8 cellular contexts compared by ENCODE assay signal in genomic region chr13:98910501-98910951, GRCh38.
DNase-seq lines count a peak whose midpoint lies in the region; ATAC-seq, FAIRE-seq and TF ChIP-seq lines count a peak whose summit lies in the region.

No MANE protein-coding gene starts in this region.

- peak overlapping the region in 6 of 11 experiments; percentile 5 to 64 (median 41); a peak in 8 of 22 replicates for H3K9ac ChIP-seq in BLaER1 treated with 17β-estradiol and CSF1 and Interleukin-3, amounts not matched to agents 10 nM and 100 nM

- no peak for FAIRE-seq in HTR-8/SVneo (lab: Jason Lieb, UNC)

- peak overlapping the region; percentile 47 for H3K4me3 Mint-ChIP-seq in activated T-helper 2 cell treated with anti-CD3 and anti-CD28 coated beads, Interferon-gamma antibody, Interleukin-2, Interleukin-4, amounts not matched to agents 10 μg/mL and 5 μg/mL and 100 μg/mL, durations not matched to agents 14 hours and 24 hours and 36 hours (ENCODE audit: low read depth)
- H3K4me3 Mint-ChIP-seq in stimulated activated effector memory CD8-positive, alpha-beta T cell treated with anti-CD3 and anti-CD28 coated beads, Interleukin-12 subunit alpha, Interleukin-12 subunit beta, amount 100 ng/mL, for 72 hours, result peak overlapping the region; percentile 21

- no peaks in the 10 kb centered on the region; a peak in 1 of 22 replicates for H3K9me3 ChIP-seq in BLaER1 treated with 17β-estradiol and CSF1 and Interleukin-3, amounts not matched to agents 10 nM and 100 nM (replicated peaks in 1 of 11)
- no peaks in the 10 kb centered on the region for H3K9me3 ChIP-seq in heart right ventricle

- no peaks in the 10 kb centered on the region for H4K20me1 ChIP-seq in BLaER1 treated with 17β-estradiol and CSF1 and Interleukin-3, amounts not matched to agents 10 nM and 100 nM

- peaks cover 16 to 48% (median 27%) of the 10 kb centered on the region in 10 experiments for H3K4me1 ChIP-seq in BLaER1 treated with 17β-estradiol and CSF1 and Interleukin-3, amounts not matched to agents 10 nM and 100 nM
- peaks cover 4 to 65% (median 33%) of the 10 kb centered on the region in 9 donors for H3K4me1 ChIP-seq in heart right ventricle

- TF ChIP-seq CTCF in heart right ventricle (IDR thresholded peaks at IDR 0.05), result no peak

- no peaks in the 10 kb centered on the region for H3K27me3 Mint-ChIP-seq in activated T-helper 2 cell treated with anti-CD3 and anti-CD28 coated beads, Interferon-gamma antibody, Interleukin-2, Interleukin-4, amounts not matched to agents 10 μg/mL and 5 μg/mL and 100 μg/mL, durations not matched to agents 14 hours and 24 hours and 36 hours (ENCODE audit: low read depth)

- peak overlapping the region; percentile 97 for H3K27ac Mint-ChIP-seq in activated T-helper 2 cell treated with anti-CD3 and anti-CD28 coated beads, Interferon-gamma antibody, Interleukin-2, Interleukin-4, amounts not matched to agents 10 μg/mL and 5 μg/mL and 100 μg/mL, durations not matched to agents 14 hours and 24 hours and 36 hours
- H3K27ac Mint-ChIP-seq in stimulated activated effector memory CD8-positive, alpha-beta T cell treated with anti-CD3 and anti-CD28 coated beads, Interleukin-12 subunit alpha, Interleukin-12 subunit beta, amount 100 ng/mL, for 72 hours, result peak overlapping the region; percentile 87

- 29 to 54% methylated on average over 2 of the region's 2 CpGs for WGBS in heart right ventricle, 2 donors

- intact Hi-C loops in activated T-helper 2 cell treated with anti-CD3 and anti-CD28 coated beads, Interferon-gamma antibody, Interleukin-2, Interleukin-4, amounts not matched to agents 10 μg/mL and 5 μg/mL and 100 μg/mL, durations not matched to agents 14 hours and 24 hours and 36 hours (cut with micrococcal nuclease), result loop anchor here (1.0 to 2.0 kb wide), 2 partner anchors 56 to 117 kb away; no protein-coding TSS in a partner anchor
- intact Hi-C loops in heart right ventricle (cut with DNase I), result loop anchor here in 4 of 10 donors (5.0 to 10.0 kb wide), 3 partner anchors 54 to 122 kb away; partner anchors contain the start of gene DOCK9 (in 3 of the 4)

- H3K27me3 ChIP-seq in BLaER1 treated with 17β-estradiol and CSF1 and Interleukin-3, amounts not matched to agents 10 nM and 100 nM, result no peaks in the 10 kb centered on the region
- no peaks in the 10 kb centered on the region for H3K27me3 ChIP-seq in heart right ventricle

- H3K27ac ChIP-seq in BLaER1 treated with 17β-estradiol and CSF1 and Interleukin-3, amounts not matched to agents 10 nM and 100 nM, result peak overlapping the region in 9 of 11 experiments; percentile 44 to 88 (median 72); a peak in 19 of 22 replicates
- H3K27ac ChIP-seq in heart right ventricle, result peak overlapping the region; percentile 61 to 81 (median 73)

- peaks cover 32% of the 10 kb centered on the region for H3K4me1 Mint-ChIP-seq in activated T-helper 2 cell treated with anti-CD3 and anti-CD28 coated beads, Interferon-gamma antibody, Interleukin-2, Interleukin-4, amounts not matched to agents 10 μg/mL and 5 μg/mL and 100 μg/mL, durations not matched to agents 14 hours and 24 hours and 36 hours (ENCODE audit: low read depth)
- peaks cover 16% of the 10 kb centered on the region for H3K4me1 Mint-ChIP-seq in stimulated activated effector memory CD8-positive, alpha-beta T cell treated with anti-CD3 and anti-CD28 coated beads, Interleukin-12 subunit alpha, Interleukin-12 subunit beta, amount 100 ng/mL, for 72 hours

- peak; percentile 83 to 96 (median 92) for ATAC-seq in heart right ventricle
- ATAC-seq in stimulated activated effector memory CD8-positive, alpha-beta T cell treated with anti-CD3 and anti-CD28 coated beads, Interleukin-12 subunit alpha, Interleukin-12 subunit beta, amount 100 ng/mL, for 72 hours, result peak; percentile 87
- no peak for ATAC-seq in GM19463 (IDR thresholded peaks at IDR 0.05; ENCODE audit: unreplicated experiment)

- DNase-seq in HTR-8/SVneo (ENCODE audit: insufficient read length, low spot score), result peak; percentile 13
- DNase-seq in activated T-helper 2 cell treated with anti-CD3 and anti-CD28 coated beads, Interferon-gamma antibody, Interleukin-2, Interleukin-4, amounts not matched to agents 10 μg/mL and 5 μg/mL and 100 μg/mL, durations not matched to agents 14 hours and 24 hours and 36 hours (ENCODE audit: low spot score), result peak; percentile 36
- DNase-seq in heart right ventricle, result peak in 1 of 2 donors; percentile 56
- peak in 1 of 2 donors; percentile 52 for DNase-seq in stimulated activated effector memory CD8-positive, alpha-beta T cell treated with anti-CD3 and anti-CD28 coated beads, Interleukin-12 subunit alpha, Interleukin-12 subunit beta, amount 100 ng/mL, for 72 hours (ENCODE audit: low spot score in 2 of 2)
- no peak for DNase-seq in NCI-H345 (lab: John Stamatoyannopoulos, UW)
- no peak for DNase-seq in NCI-H187 treated with DMSO at 0.1 percent for 48 hours (lab: John Stamatoyannopoulos, UW)

- peaks cover 49% of the 10 kb centered on the region for H3K36me3 Mint-ChIP-seq in activated T-helper 2 cell treated with anti-CD3 and anti-CD28 coated beads, Interferon-gamma antibody, Interleukin-2, Interleukin-4, amounts not matched to agents 10 μg/mL and 5 μg/mL and 100 μg/mL, durations not matched to agents 14 hours and 24 hours and 36 hours (ENCODE audit: low read depth)
- no peaks in the 10 kb centered on the region for H3K36me3 Mint-ChIP-seq in stimulated activated effector memory CD8-positive, alpha-beta T cell treated with anti-CD3 and anti-CD28 coated beads, Interleukin-12 subunit alpha, Interleukin-12 subunit beta, amount 100 ng/mL, for 72 hours

- peak overlapping the region; percentile 63 to 95 (median 80) for H3K4me2 ChIP-seq in BLaER1 treated with 17β-estradiol and CSF1 and Interleukin-3, amounts not matched to agents 10 nM and 100 nM

- no peaks in the 10 kb centered on the region for H3K9me3 Mint-ChIP-seq in activated T-helper 2 cell treated with anti-CD3 and anti-CD28 coated beads, Interferon-gamma antibody, Interleukin-2, Interleukin-4, amounts not matched to agents 10 μg/mL and 5 μg/mL and 100 μg/mL, durations not matched to agents 14 hours and 24 hours and 36 hours
- no peaks in the 10 kb centered on the region for H3K9me3 Mint-ChIP-seq in stimulated activated effector memory CD8-positive, alpha-beta T cell treated with anti-CD3 and anti-CD28 coated beads, Interleukin-12 subunit alpha, Interleukin-12 subunit beta, amount 100 ng/mL, for 72 hours

- peak overlapping the region in 5 of 10 experiments; percentile 3 to 44 (median 5); a peak in 3 of 20 replicates for H3K4me3 ChIP-seq in BLaER1 treated with 17β-estradiol and CSF1 and Interleukin-3, amounts not matched to agents 10 nM and 100 nM
- no peak overlapping the region for H3K4me3 ChIP-seq in heart right ventricle

- 0 out of 22 replicates have a peak, but pooled peaks cover 0 to 4% (median 0%) of the 10 kb centered on the region in 11 experiments for H3K36me3 ChIP-seq in BLaER1 treated with 17β-estradiol and CSF1 and Interleukin-3, amounts not matched to agents 10 nM and 100 nM
- peaks cover 0 to 54% (median 5%) of the 10 kb centered on the region in 9 donors for H3K36me3 ChIP-seq in heart right ventricle

Comparison
In these comparisons a context has a peak if more than half of its experiments do, and no peak if none do; other contexts are left out.
1. DNase-seq: peak in HTR-8/SVneo (single experiment) and activated T-helper 2 cell treated with anti-CD3 and anti-CD28 coated beads, Interferon-gamma antibody, Interleukin-2, Interleukin-4, amounts not matched to agents 10 μg/mL and 5 μg/mL and 100 μg/mL, durations not matched to agents 14 hours and 24 hours and 36 hours (single experiment); none in NCI-H345 (single experiment) and NCI-H187 treated with DMSO at 0.1 percent for 48 hours (single experiment).